In genomic region chr2:43513796-43514195, GRCh38 we compare ENCODE assay signal across 20 cellular contexts.
"Had no signal": no experiment of that assay in that cellular context is flagged by ENCODE, and none has a peak within 500 bp of the region (broad histone marks: within the 10 kb centered on the region; RNA-seq: fewer than 3 reads in every experiment).

No MANE protein-coding gene starts in this region.

- H3K27ac ChIP-seq: brain microvascular endothelial cell, hepatocyte had no signal

- ATAC-seq: activated CD4-positive, CD25-positive, alpha-beta regulatory T cell treated with anti-CD3 and anti-CD28 coated beads, Interleukin-2, amount 50 U/mL, for 24 hours; mucosa of descending colon; natural killer cell; T-cell had no signal

- H3K4me3 Mint-ChIP-seq: activated naive CD8-positive, alpha-beta T cell treated with anti-CD3 and anti-CD28 coated beads for 36 hours; activated T-helper 1 cell treated with anti-CD3 and anti-CD28 coated beads, Interleukin-12 subunit alpha, Interleukin-12 subunit beta, Interleukin-2, Interleukin-4 antibody, amounts not matched to agents 30 ng/mL and 10 ng/mL and 1 ng/mL, durations not matched to agents 14 hours and 24 hours and 36 hours; dendritic cell treated with granulocyte-macrophage colony-stimulating factor and Interleukin-4, amounts not matched to agents 40 ng/mL and 50 ng/mL, for 4 days; memory B cell; natural killer cell; T-cell had no signal

- H3K27ac Mint-ChIP-seq: activated naive CD8-positive, alpha-beta T cell treated with anti-CD3 and anti-CD28 coated beads for 36 hours; activated T-helper 1 cell treated with anti-CD3 and anti-CD28 coated beads, Interleukin-12 subunit alpha, Interleukin-12 subunit beta, Interleukin-2, Interleukin-4 antibody, amounts not matched to agents 30 ng/mL and 10 ng/mL and 1 ng/mL, durations not matched to agents 14 hours and 24 hours and 36 hours; dendritic cell treated with granulocyte-macrophage colony-stimulating factor and Interleukin-4, amounts not matched to agents 40 ng/mL and 50 ng/mL, for 4 days; memory B cell; natural killer cell; T-cell had no signal

- H3K9me3 Mint-ChIP-seq: activated naive CD8-positive, alpha-beta T cell treated with anti-CD3 and anti-CD28 coated beads for 36 hours; activated T-helper 1 cell treated with anti-CD3 and anti-CD28 coated beads, Interleukin-12 subunit alpha, Interleukin-12 subunit beta, Interleukin-2, Interleukin-4 antibody, amounts not matched to agents 30 ng/mL and 10 ng/mL and 1 ng/mL, durations not matched to agents 14 hours and 24 hours and 36 hours; dendritic cell treated with granulocyte-macrophage colony-stimulating factor and Interleukin-4, amounts not matched to agents 40 ng/mL and 50 ng/mL, for 4 days; memory B cell; natural killer cell; T-cell had no signal

- H3K9me3 ChIP-seq: mucosa of descending colon, SK-N-SH had no signal

- H3K36me3 Mint-ChIP-seq: natural killer cell had no signal

- H3K27me3 ChIP-seq: brain microvascular endothelial cell, hepatocyte had no signal

- H3K4me3 ChIP-seq: hepatocyte, mucosa of descending colon had no signal

- DNase-seq: activated CD4-positive, alpha-beta T cell treated with anti-CD3 and anti-CD28 coated beads, Interleukin-2, amount 50 U/mL, for 1 hour; activated naive CD8-positive, alpha-beta T cell treated with anti-CD3 and anti-CD28 coated beads for 36 hours; amygdala; brain microvascular endothelial cell; cerebellar nuclear complex; effector memory CD4-positive, alpha-beta T cell; left ventricle myocardium superior; mucosa of descending colon; natural killer cell; nucleus accumbens; SK-N-SH; stimulated activated CD4-positive, alpha-beta T cell treated with anti-CD3 and anti-CD28 coated beads, Interleukin-1b, Interleukin-23, amount 100 ng/mL, for 48 hours; T-cell; T-helper 9 cell; trophoblast cell had no signal

- H3K36me3 ChIP-seq: brain microvascular endothelial cell had no signal

- H3K27me3 Mint-ChIP-seq: activated naive CD8-positive, alpha-beta T cell treated with anti-CD3 and anti-CD28 coated beads for 36 hours; dendritic cell treated with granulocyte-macrophage colony-stimulating factor and Interleukin-4, amounts not matched to agents 40 ng/mL and 50 ng/mL, for 4 days; memory B cell; T-cell had no signal
